In the genomic region with DNA sequence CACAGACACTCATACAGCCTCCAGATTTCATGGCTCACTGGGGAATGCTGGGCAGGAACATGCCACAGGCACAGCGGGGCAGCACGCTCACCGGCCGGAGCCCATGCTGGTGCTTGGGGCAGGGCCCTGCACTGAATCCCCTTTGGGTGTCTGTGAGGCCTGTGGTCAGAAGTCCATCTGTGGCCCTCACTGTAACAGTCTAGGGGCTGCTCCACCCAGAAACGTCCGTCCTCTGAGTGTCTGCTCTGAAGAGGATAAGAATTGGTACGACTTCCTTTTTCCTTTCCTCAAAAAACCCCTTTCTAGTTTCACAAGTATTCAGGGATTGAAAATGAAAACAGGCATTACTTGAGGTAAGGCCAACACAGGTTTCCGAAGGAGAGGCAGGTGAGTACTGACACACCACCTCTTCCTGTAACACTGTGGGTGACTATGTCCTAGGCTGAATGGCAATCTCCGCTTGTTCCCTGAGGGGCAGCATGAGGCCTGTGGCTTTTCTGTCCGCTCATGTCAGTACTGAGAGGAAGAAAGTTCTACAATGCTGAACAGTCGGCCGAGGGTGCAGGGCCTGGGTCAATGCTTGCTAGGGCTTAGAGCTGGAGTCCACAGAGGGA, we compare ENCODE assay signal across 10 cellular contexts. TPM values are rescaled to one million over a fixed set of nuclear protein-coding genes. Genes with fewer than 3 reads are reported as not detected.
DNase-seq lines count a peak whose midpoint lies in the region; ATAC-seq and TF ChIP-seq lines count a peak whose summit lies in the region.
"Had no signal": no experiment of that assay in that cellular context is flagged by ENCODE, and none has a peak within 500 bp of the region (broad histone marks: within the 10 kb centered on the region; RNA-seq: fewer than 3 reads in every experiment).

No MANE protein-coding gene starts in this region.

- H3K27me3 Mint-ChIP-seq in naive B cell (no peaks in the 10 kb centered on the region), glutamatergic neuron (ENCODE audit: unreplicated experiment) (peaks cover 4% of the 10 kb centered on the region)

- TF ChIP-seq CTCF in esophagus squamous epithelium (IDR thresholded peaks at IDR 0.05) (no peak), glutamatergic neuron (IDR thresholded peaks at IDR 0.05; ENCODE audit: partially characterized antibody, unreplicated experiment) (no peak)

- H3K27ac ChIP-seq in esophagus squamous epithelium: peak overlapping the region in 2 of 4 donors; percentile 29 to 34

- no peak for TF ChIP-seq POLR2A in esophagus squamous epithelium (IDR thresholded peaks at IDR 0.05)

- peak overlapping the region in 5 of 6 donors; percentile 8 to 78 (median 40) for H3K27ac Mint-ChIP-seq in naive B cell
- no peak overlapping the region for H3K27ac Mint-ChIP-seq in glutamatergic neuron (ENCODE audit: unreplicated experiment)

- H3K4me3 Mint-ChIP-seq in naive B cell (peak overlapping the region in 1 of 8 donors; percentile 77), glutamatergic neuron (ENCODE audit: unreplicated experiment) (no peak overlapping the region)

- H3K36me3 Mint-ChIP-seq in naive B cell: peaks cover 9 to 12% of the 10 kb centered on the region in 2 donors
- peaks cover 9% of the 10 kb centered on the region for H3K36me3 Mint-ChIP-seq in glutamatergic neuron (ENCODE audit: unreplicated experiment)

- H3K9me3 Mint-ChIP-seq in naive B cell (no peaks in the 10 kb centered on the region), glutamatergic neuron (ENCODE audit: unreplicated experiment) (peaks cover 2% of the 10 kb centered on the region)

- no peak for DNase-seq in naive B cell
- no peak for DNase-seq in esophagus squamous epithelium (lab: John Stamatoyannopoulos, UW)
- DNase-seq in NOMO-1 treated with dmso at 0.1 percent for 144 hours (lab: John Stamatoyannopoulos, UW; ENCODE audit: unreplicated experiment): no peak
- DNase-seq in glutamatergic neuron: no peak
- DNase-seq in T-helper 9 cell: no peak
- DNase-seq: kidney glomerular epithelial cell, NCI-H1105 had no signal

- ATAC-seq in GM18502 (IDR thresholded peaks at IDR 0.05; ENCODE audit: poor library complexity, unreplicated experiment) (peak; percentile 89), GM19463 (IDR thresholded peaks at IDR 0.05; ENCODE audit: unreplicated experiment) (peak; percentile 83), HG03159 (IDR thresholded peaks at IDR 0.05; ENCODE audit: unreplicated experiment) (peak; percentile 66), naive B cell (ENCODE audit: low read depth in 2 of 2) (peak in 1 of 2 donors; percentile 46)

- H3K4me3 ChIP-seq in esophagus squamous epithelium: no peak overlapping the region

- peaks cover 22 to 28% (median 28%) of the 10 kb centered on the region in 3 donors for H3K4me1 Mint-ChIP-seq in naive B cell
- peaks cover 3% of the 10 kb centered on the region for H3K4me1 Mint-ChIP-seq in glutamatergic neuron (ENCODE audit: low read depth, unreplicated experiment)

- intact Hi-C loops in esophagus squamous epithelium (cut with DNase I): no loop called here

- peaks cover 0 to 42% (median 0%) of the 10 kb centered on the region in 3 donors for H3K36me3 ChIP-seq in esophagus squamous epithelium

- peaks cover 0 to 27% (median 12%) of the 10 kb centered on the region in 3 donors for H3K4me1 ChIP-seq in esophagus squamous epithelium

- H3K9me3 ChIP-seq in esophagus squamous epithelium: no peaks in the 10 kb centered on the region

- 81 to 82% methylated on average over 8 of the region's 12 CpGs for WGBS in esophagus squamous epithelium, 2 donors

- H3K27me3 ChIP-seq in esophagus squamous epithelium: no peaks in the 10 kb centered on the region

RNA-seq across cellular contexts. Expression of gene TMEM11, which starts 42.5 kb away (rescaled TPM):
- 10 to 100 TPM; 39.7 to 54.3 (median 42.7) TPM for polyA plus RNA-seq in naive B cell (ENCODE audit: low read depth in 6 of 6)
- total RNA-seq in esophagus squamous epithelium (10 to 100 TPM; 17.8 to 29.0 (median 20.2) TPM), glutamatergic neuron (ENCODE audit: unreplicated experiment) (26.0 TPM)

RNA-seq across cellular contexts. Expression of gene DHRS7B, which starts 44.7 kb away (rescaled TPM):
- polyA plus RNA-seq in naive B cell (ENCODE audit: low read depth in 6 of 6): 10 to 100 TPM in 2 of 6 donors, 1 to 10 TPM in 4; 3.9 to 11.7 (median 8.7) TPM
- 10 to 100 TPM; 18.8 to 32.4 (median 22.3) TPM for total RNA-seq in esophagus squamous epithelium
- 8.3 TPM for total RNA-seq in glutamatergic neuron (ENCODE audit: unreplicated experiment)
